In genomic region chr3:141452773-141453172, GRCh38 we compare ENCODE assay signal across 15 cellular contexts.
"Had no signal": no experiment of that assay in that cellular context is flagged by ENCODE, and none has a peak within 500 bp of the region (broad histone marks: within the 10 kb centered on the region; RNA-seq: fewer than 3 reads in every experiment).

No MANE protein-coding gene starts in this region.

- H3K27ac Mint-ChIP-seq: activated naive CD8-positive, alpha-beta T cell treated with anti-CD3 and anti-CD28 coated beads for 36 hours; activated T-helper 1 cell treated with anti-CD3 and anti-CD28 coated beads, Interleukin-12 subunit alpha, Interleukin-12 subunit beta, Interleukin-2, Interleukin-4 antibody, amounts not matched to agents 30 ng/mL and 10 ng/mL and 1 ng/mL, durations not matched to agents 14 hours and 24 hours and 36 hours; memory B cell; WTC11 had no signal

- H3K9me3 ChIP-seq: esophagus squamous epithelium, pancreas, upper lobe of left lung had no signal

- H3K4me3 Mint-ChIP-seq: activated naive CD8-positive, alpha-beta T cell treated with anti-CD3 and anti-CD28 coated beads for 36 hours; activated T-helper 1 cell treated with anti-CD3 and anti-CD28 coated beads, Interleukin-12 subunit alpha, Interleukin-12 subunit beta, Interleukin-2, Interleukin-4 antibody, amounts not matched to agents 30 ng/mL and 10 ng/mL and 1 ng/mL, durations not matched to agents 14 hours and 24 hours and 36 hours; memory B cell; neural crest cell; WTC11 had no signal

- FAIRE-seq: kidney, pancreas, TTC549 had no signal

- H3K36me3 Mint-ChIP-seq: activated naive CD8-positive, alpha-beta T cell treated with anti-CD3 and anti-CD28 coated beads for 36 hours; memory B cell; WTC11 had no signal

- H3K27me3 Mint-ChIP-seq: activated naive CD8-positive, alpha-beta T cell treated with anti-CD3 and anti-CD28 coated beads for 36 hours had no signal

- H3K9me3 Mint-ChIP-seq: activated naive CD8-positive, alpha-beta T cell treated with anti-CD3 and anti-CD28 coated beads for 36 hours; activated T-helper 1 cell treated with anti-CD3 and anti-CD28 coated beads, Interleukin-12 subunit alpha, Interleukin-12 subunit beta, Interleukin-2, Interleukin-4 antibody, amounts not matched to agents 30 ng/mL and 10 ng/mL and 1 ng/mL, durations not matched to agents 14 hours and 24 hours and 36 hours; memory B cell; neural crest cell; WTC11 had no signal

- DNase-seq: activated CD8-positive, alpha-beta memory T cell treated with anti-CD3 and anti-CD28 coated beads, Interleukin-2, amount 50 U/mL, for 48 hours; activated naive CD8-positive, alpha-beta T cell treated with anti-CD3 and anti-CD28 coated beads for 36 hours; cortex of kidney; esophagus squamous epithelium; kidney; left ventricle myocardium superior; pancreas; stimulated activated CD4-positive, alpha-beta T cell treated with anti-CD3 and anti-CD28 coated beads, Interleukin-4, amount 100 ng/mL, for 1 hour; upper lobe of left lung had no signal

- H3K4me3 ChIP-seq: esophagus squamous epithelium, pancreas, upper lobe of left lung had no signal

- H3K27ac ChIP-seq: brain microvascular endothelial cell, esophagus squamous epithelium had no signal

- H3K27me3 ChIP-seq: brain microvascular endothelial cell, pancreas, upper lobe of left lung had no signal

- H3K36me3 ChIP-seq: brain microvascular endothelial cell, pancreas had no signal
